ENCODE assay signal across 31 cellular contexts in genomic region chr10:97047327-97047726, GRCh38.
"Had no signal": no experiment of that assay in that cellular context is flagged by ENCODE, and none has a peak within 500 bp of the region (broad histone marks: within the 10 kb centered on the region; RNA-seq: fewer than 3 reads in every experiment).

No MANE protein-coding gene starts in this region.

- ATAC-seq: activated CD4-positive, CD25-positive, alpha-beta regulatory T cell treated with anti-CD3 and anti-CD28 coated beads, Interleukin-2, amount 50 U/mL, for 24 hours; activated CD8-positive, alpha-beta T cell treated with anti-CD3 and anti-CD28 coated beads for 36 hours; activated naive CD8-positive, alpha-beta T cell treated with anti-CD3 and anti-CD28 coated beads, Interleukin-2, amount 50 U/mL, for 24 hours; activated T-cell treated with anti-CD3 and anti-CD28 coated beads, Interleukin-2, amount 50 U/mL, for 4 hours; activated T-helper 17 cell treated with anti-CD3 and anti-CD28 coated beads, Interleukin-2, amount 50 U/mL, for 72 hours; foreskin keratinocyte; gastrocnemius medialis; heart left ventricle; T-helper 17 cell had no signal

- DNase-seq: activated B cell treated with CpG ODN at 0.5 μM for 24 hours; activated CD4-positive, alpha-beta T cell treated with anti-CD3 and anti-CD28 coated beads for 48 hours; activated CD4-positive, alpha-beta T cell treated with anti-CD3 and anti-CD28 coated beads, Interleukin-2, amount 50 U/mL, for 1 hour; activated CD4-positive, alpha-beta T cell treated with anti-CD3 and anti-CD28 coated beads, Interleukin-2, amount 50 U/mL, for 48 hours; activated CD8-positive, alpha-beta memory T cell treated with anti-CD3 and anti-CD28 coated beads for 24 hours; activated CD8-positive, alpha-beta T cell treated with anti-CD3 and anti-CD28 coated beads for 36 hours; activated effector memory CD4-positive, alpha-beta T cell treated with Interleukin-2 at 50 U/mL for 16 hours; activated gamma-delta T cell treated with Interleukin-2 at 50 U/mL for 16 hours; activated naive CD4-positive, alpha-beta T cell treated with Interleukin-2 at 50 U/mL for 16 hours; activated naive CD8-positive, alpha-beta T cell treated with anti-CD3 and anti-CD28 coated beads for 36 hours; activated naive CD8-positive, alpha-beta T cell treated with anti-CD3 and anti-CD28 coated beads, Interleukin-2, amount 50 U/mL, for 24 hours; activated T-cell treated with anti-CD3 and anti-CD28 coated beads, Interleukin-2, amount 50 U/mL, for 4 hours; adrenal gland; amygdala; brain microvascular endothelial cell; effector memory CD4-positive, alpha-beta T cell; erythroblast; gastrocnemius medialis; glutamatergic neuron; heart left ventricle; T-helper 17 cell; T1000; WERI-Rb-1 had no signal

- FAIRE-seq: bronchial epithelial cell had no signal

- H3K4me3 ChIP-seq: adrenal gland, ascending aorta, coronary artery, dorsolateral prefrontal cortex, esophagus muscularis mucosa, gastrocnemius medialis, heart left ventricle had no signal

- H3K27ac ChIP-seq: adrenal gland, ascending aorta, brain microvascular endothelial cell, coronary artery, dorsolateral prefrontal cortex, esophagus muscularis mucosa, foreskin keratinocyte, gastrocnemius medialis, heart left ventricle, WERI-Rb-1 had no signal

- H3K36me3 ChIP-seq: adrenal gland, ascending aorta, brain microvascular endothelial cell, esophagus muscularis mucosa, gastrocnemius medialis, heart left ventricle had no signal

- H3K27me3 ChIP-seq: adrenal gland, ascending aorta, brain microvascular endothelial cell, dorsolateral prefrontal cortex, esophagus muscularis mucosa, gastrocnemius medialis, heart left ventricle had no signal

- H3K9me3 ChIP-seq: adrenal gland, ascending aorta, gastrocnemius medialis had no signal

- H3K4me1 ChIP-seq: adrenal gland, ascending aorta, esophagus muscularis mucosa, foreskin keratinocyte, gastrocnemius medialis, heart left ventricle had no signal
